In the genomic region with DNA sequence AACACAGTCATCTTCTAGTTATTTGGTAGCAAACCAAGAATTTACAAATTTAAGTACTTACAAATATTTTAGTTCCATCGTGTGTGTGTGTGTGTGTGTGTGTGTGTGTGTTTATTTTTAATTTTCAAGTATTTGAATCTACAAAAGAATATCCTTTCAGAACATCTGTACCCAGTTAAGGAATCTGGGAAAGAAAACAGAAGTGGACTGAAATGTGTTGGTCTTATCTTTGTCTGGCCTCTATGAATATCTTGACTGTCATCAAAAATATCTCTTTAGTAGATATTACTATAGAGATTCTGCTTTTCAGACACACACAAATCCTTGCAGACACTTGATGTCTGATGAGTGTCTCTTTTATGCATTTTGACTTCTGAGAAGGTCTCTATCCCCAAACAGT, we compare ENCODE assay signal across 13 cellular contexts.
"Had no signal": no experiment of that assay in that cellular context is flagged by ENCODE, and none has a peak within 500 bp of the region (broad histone marks: within the 10 kb centered on the region; RNA-seq: fewer than 3 reads in every experiment).

No MANE protein-coding gene starts in this region.

- H3K27me3 ChIP-seq: esophagus muscularis mucosa, gastrocnemius medialis, tibial nerve, vagina had no signal

- H3K4me1 ChIP-seq: esophagus muscularis mucosa, gastrocnemius medialis, vagina had no signal

- DNase-seq: activated CD4-positive, alpha-beta T cell treated with anti-CD3 and anti-CD28 coated beads for 1 hour; activated CD4-positive, alpha-beta T cell treated with anti-CD3 and anti-CD28 coated beads, Interleukin-2, amount 50 U/mL, for 48 hours; activated gamma-delta T cell treated with Interleukin-2 at 50 U/mL for 16 hours; activated T-cell treated with anti-CD3 and anti-CD28 coated beads, Interleukin-2, amount 50 U/mL, for 72 hours; gastrocnemius medialis; kidney; retina; SW 1271 had no signal

- ATAC-seq: activated T-cell treated with anti-CD3 and anti-CD28 coated beads, Interleukin-2, amount 50 U/mL, for 72 hours; gastrocnemius medialis had no signal

- H3K9me3 ChIP-seq: esophagus muscularis mucosa, gastrocnemius medialis, tibial nerve, vagina had no signal

- H3K27ac ChIP-seq: esophagus muscularis mucosa, gastrocnemius medialis, parathyroid adenoma, skin epidermis, tibial nerve, vagina had no signal

- H3K4me3 ChIP-seq: esophagus muscularis mucosa, gastrocnemius medialis, skin epidermis, tibial nerve, vagina had no signal

- H2AFZ ChIP-seq: parathyroid adenoma had no signal

- H3K36me3 ChIP-seq: esophagus muscularis mucosa, gastrocnemius medialis, tibial nerve, vagina had no signal
